Comparison of ENCODE assay signal across 2 cellular contexts in the genomic region with DNA sequence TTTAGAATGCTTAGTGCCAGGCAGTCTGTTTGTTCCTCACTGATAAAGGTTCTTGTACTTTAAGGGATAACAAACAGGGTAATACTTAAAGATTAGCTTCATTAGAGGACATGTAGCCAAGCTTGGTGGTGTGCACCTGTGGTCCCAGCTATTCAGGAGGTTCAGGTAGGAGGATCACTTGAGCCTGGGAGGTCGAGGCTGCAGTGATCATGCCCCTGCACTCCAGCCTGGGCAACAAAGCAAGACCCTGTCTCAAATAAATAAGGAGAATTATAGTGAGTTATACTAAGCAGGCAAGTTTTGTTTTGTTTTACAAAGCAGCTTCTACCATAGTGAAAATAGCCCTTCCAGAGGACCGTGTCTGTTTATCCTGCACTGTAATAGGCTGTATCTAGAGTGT.
TF ChIP-seq lines count a peak whose summit lies in the region.

No MANE protein-coding gene starts in this region.

TF ChIP-seq in HepG2, 621 proteins besides CTCF, POLR2A, EP300 and RAD21:
- 0 out of 2 replicates have a peak, but pooled peaks have one; percentile 30 for TF ChIP-seq POLR2AphosphoS2 (IDR thresholded peaks at IDR 0.05; ENCODE audit: low read depth, low read length)
- TF ChIP-seq ZBTB8A (CRISPR knock-in tag; IDR thresholded peaks at IDR 0.05; ENCODE audit: borderline replicate concordance, low read depth) = no peak
- TF ChIP-seq ZNF121 (CRISPR knock-in tag; IDR thresholded peaks at IDR 0.05) = peak; percentile 14; the same call in 1 of the 2 replicates
- TF ChIP-seq, protein P1, sequence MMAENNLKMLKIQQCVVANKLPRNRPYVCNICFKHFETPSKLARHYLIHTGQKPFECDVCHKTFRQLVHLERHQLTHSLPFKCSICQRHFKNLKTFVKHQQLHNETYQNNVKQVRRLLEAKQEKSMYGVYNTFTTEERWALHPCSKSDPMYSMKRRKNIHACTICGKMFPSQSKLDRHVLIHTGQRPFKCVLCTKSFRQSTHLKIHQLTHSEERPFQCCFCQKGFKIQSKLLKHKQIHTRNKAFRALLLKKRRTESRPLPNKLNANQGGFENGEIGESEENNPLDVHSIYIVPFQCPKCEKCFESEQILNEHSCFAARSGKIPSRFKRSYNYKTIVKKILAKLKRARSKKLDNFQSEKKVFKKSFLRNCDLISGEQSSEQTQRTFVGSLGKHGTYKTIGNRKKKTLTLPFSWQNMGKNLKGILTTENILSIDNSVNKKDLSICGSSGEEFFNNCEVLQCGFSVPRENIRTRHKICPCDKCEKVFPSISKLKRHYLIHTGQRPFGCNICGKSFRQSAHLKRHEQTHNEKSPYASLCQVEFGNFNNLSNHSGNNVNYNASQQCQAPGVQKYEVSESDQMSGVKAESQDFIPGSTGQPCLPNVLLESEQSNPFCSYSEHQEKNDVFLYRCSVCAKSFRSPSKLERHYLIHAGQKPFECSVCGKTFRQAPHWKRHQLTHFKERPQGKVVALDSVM (CRISPR knock-in tag; IDR thresholded peaks at IDR 0.05) = peak; percentile 55; the same call in 1 of the 2 replicates
TF ChIP-seq in HepG2: peak in this region for 3.

TF ChIP-seq in HEK293T, 16 proteins besides CTCF, POLR2A, EP300 and RAD21:
- TF ChIP-seq ELF4 (IDR thresholded peaks at IDR 0.05) = no peak
- no peak for TF ChIP-seq FOXK2 (IDR thresholded peaks at IDR 0.05)
- TF ChIP-seq SUZ12 (IDR thresholded peaks at IDR 0.05) = no peak
- TF ChIP-seq ARNT (IDR thresholded peaks at IDR 0.05) = no peak
- TF ChIP-seq SP1 (IDR thresholded peaks at IDR 0.05) = no peak
- TF ChIP-seq TARDBP (IDR thresholded peaks at IDR 0.05) = no peak
- no peak for TF ChIP-seq HDGF (IDR thresholded peaks at IDR 0.05; ENCODE audit: borderline replicate concordance)
- no peak for TF ChIP-seq CTBP1 (IDR thresholded peaks at IDR 0.05; ENCODE audit: borderline replicate concordance)
- TF ChIP-seq, protein P2, sequence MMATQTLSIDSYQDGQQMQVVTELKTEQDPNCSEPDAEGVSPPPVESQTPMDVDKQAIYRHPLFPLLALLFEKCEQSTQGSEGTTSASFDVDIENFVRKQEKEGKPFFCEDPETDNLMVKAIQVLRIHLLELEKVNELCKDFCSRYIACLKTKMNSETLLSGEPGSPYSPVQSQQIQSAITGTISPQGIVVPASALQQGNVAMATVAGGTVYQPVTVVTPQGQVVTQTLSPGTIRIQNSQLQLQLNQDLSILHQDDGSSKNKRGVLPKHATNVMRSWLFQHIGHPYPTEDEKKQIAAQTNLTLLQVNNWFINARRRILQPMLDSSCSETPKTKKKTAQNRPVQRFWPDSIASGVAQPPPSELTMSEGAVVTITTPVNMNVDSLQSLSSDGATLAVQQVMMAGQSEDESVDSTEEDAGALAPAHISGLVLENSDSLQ (IDR thresholded peaks at IDR 0.05) = no peak
- no peak for TF ChIP-seq FOXM1 (IDR thresholded peaks at IDR 0.05; ENCODE audit: borderline replicate concordance)
- no peak for TF ChIP-seq FOXA1 (IDR thresholded peaks at IDR 0.05)
- TF ChIP-seq ZNF384 (IDR thresholded peaks at IDR 0.05) = no peak
- no peak for TF ChIP-seq BHLHE40 (IDR thresholded peaks at IDR 0.05; ENCODE audit: borderline replicate concordance)
- no peak for TF ChIP-seq LEF1 (IDR thresholded peaks at IDR 0.05; ENCODE audit: borderline replicate concordance)
- no peak for TF ChIP-seq NFRKB (IDR thresholded peaks at IDR 0.05)
